ENCODE assay signal across 2 cellular contexts in genomic region chr3:28206479-28206878, GRCh38.
TF ChIP-seq lines count a peak whose summit lies in the region.

No MANE protein-coding gene starts in this region.

TF ChIP-seq in A549, 52 proteins besides CTCF, POLR2A, EP300 and RAD21:
- TF ChIP-seq HEYL (CRISPR knock-in tag; IDR thresholded peaks at IDR 0.05) (no peak), EHF (CRISPR knock-in tag; IDR thresholded peaks at IDR 0.05) (no peak), POLR2AphosphoS2 (conservative IDR thresholded peaks at IDR 0.05; ENCODE audit: low read length) (no peak), HOXB5 (CRISPR knock-in tag; IDR thresholded peaks at IDR 0.05) (no peak), RARB (CRISPR knock-in tag; IDR thresholded peaks at IDR 0.05) (no peak), TP53 (CRISPR knock-in tag; IDR thresholded peaks at IDR 0.05) (no peak), NPAS2 (CRISPR knock-in tag; IDR thresholded peaks at IDR 0.05; ENCODE audit: borderline replicate concordance) (no peak), PHF8 (IDR thresholded peaks at IDR 0.05; ENCODE audit: borderline replicate concordance, low read depth) (no peak), NR3C1 (IDR thresholded peaks at IDR 0.05) (no peak), HMGXB4 (CRISPR knock-in tag; IDR thresholded peaks at IDR 0.05; ENCODE audit: borderline replicate concordance) (no peak), TFCP2L1 (CRISPR knock-in tag; IDR thresholded peaks at IDR 0.05) (no peak), RCOR1 (IDR thresholded peaks at IDR 0.05; ENCODE audit: low read depth, low read length) (no peak), ZSCAN20 (CRISPR knock-in tag; IDR thresholded peaks at IDR 0.05) (no peak)
TF ChIP-seq in A549: peak in this region for 0.

TF ChIP-seq in GM12878, 131 proteins besides CTCF, POLR2A, EP300 and RAD21:
- TF ChIP-seq CHD4 (IDR thresholded peaks at IDR 0.05) = no peak
- no peak for TF ChIP-seq HDGF (IDR thresholded peaks at IDR 0.05)
- TF ChIP-seq NFIC (IDR thresholded peaks at IDR 0.05; ENCODE audit: low read depth, low read length) = no peak
- TF ChIP-seq SMAD5 (IDR thresholded peaks at IDR 0.05; ENCODE audit: low read depth) = no peak
- no peak for TF ChIP-seq GATAD2B (conservative IDR thresholded peaks at IDR 0.05; ENCODE audit: low read depth)
- no peak for TF ChIP-seq TCF12 (IDR thresholded peaks at IDR 0.05; ENCODE audit: low read depth, low read length)
- TF ChIP-seq RAD51 (IDR thresholded peaks at IDR 0.05) = no peak
- TF ChIP-seq BMI1 (IDR thresholded peaks at IDR 0.05; ENCODE audit: borderline replicate concordance) = no peak
- TF ChIP-seq ZNF207 (IDR thresholded peaks at IDR 0.05; ENCODE audit: borderline replicate concordance) = no peak
- no peak for TF ChIP-seq MYC (IDR thresholded peaks at IDR 0.05; ENCODE audit: insufficient read depth, insufficient read length, insufficient replicate concordance, low read length, severe bottlenecking)
- TF ChIP-seq POLR2AphosphoS2 (IDR thresholded peaks at IDR 0.05; ENCODE audit: low read depth, low read length) = no peak
- no peak for TF ChIP-seq TCF3 (IDR thresholded peaks at IDR 0.05; ENCODE audit: borderline replicate concordance, insufficient read depth, low read depth, low read length)
- no peak for TF ChIP-seq BHLHE40 (IDR thresholded peaks at IDR 0.05; ENCODE audit: borderline replicate concordance in 1 of 2, low read depth in 2 of 2, low read length in 1 of 2)
- no peak for TF ChIP-seq SREBF1 (IDR thresholded peaks at IDR 0.05; ENCODE audit: low read length)
- TF ChIP-seq IKZF2 (IDR thresholded peaks at IDR 0.05) = no peak
- TF ChIP-seq POU2F2 (IDR thresholded peaks at IDR 0.05; ENCODE audit: borderline replicate concordance, low read depth, low read length) = no peak
